Comparison of ENCODE assay signal across 22 cellular contexts in genomic region chr10:102519246-102519805, GRCh38.
"Had no signal": no experiment of that assay in that cellular context is flagged by ENCODE, and none has a peak within 500 bp of the region (broad histone marks: within the 10 kb centered on the region; RNA-seq: fewer than 3 reads in every experiment).

No MANE protein-coding gene starts in this region.

- H3K27me3 ChIP-seq: heart right ventricle, sigmoid colon, tibial nerve, upper lobe of right lung, vagina had no signal

- H3K9me3 ChIP-seq: heart right ventricle, left ventricle myocardium inferior, lower lobe of right lung, sigmoid colon, tibial nerve, upper lobe of right lung, vagina had no signal

- ATAC-seq: esophagus mucosa; heart right ventricle; lower lobe of right lung; stimulated activated effector memory CD8-positive, alpha-beta T cell treated with anti-CD3 and anti-CD28 coated beads, Interleukin-12 subunit alpha, Interleukin-12 subunit beta, amount 100 ng/mL, for 72 hours; stimulated activated naive CD8-positive, alpha-beta T cell treated with anti-CD3 and anti-CD28 coated beads, Interleukin-15, Interleukin-2, amounts not matched to agents 100 U/mL and 50 U/mL, for 24 hours; upper lobe of right lung had no signal

- H3K27ac ChIP-seq: heart right ventricle, left ventricle myocardium inferior, lower lobe of right lung, parathyroid adenoma, sigmoid colon, tibial nerve, upper lobe of right lung, vagina had no signal

- H3K9me3 Mint-ChIP-seq: central memory CD8-positive, alpha-beta T cell; naive B cell; nephron; stimulated activated effector memory CD8-positive, alpha-beta T cell treated with anti-CD3 and anti-CD28 coated beads, Interleukin-12 subunit alpha, Interleukin-12 subunit beta, amount 100 ng/mL, for 72 hours had no signal

- H3K4me1 ChIP-seq: lower lobe of right lung, parathyroid adenoma, upper lobe of right lung had no signal

- H3K27ac Mint-ChIP-seq: nephron; stimulated activated effector memory CD8-positive, alpha-beta T cell treated with anti-CD3 and anti-CD28 coated beads, Interleukin-12 subunit alpha, Interleukin-12 subunit beta, amount 100 ng/mL, for 72 hours had no signal

- H3K4me3 ChIP-seq: heart right ventricle, left ventricle myocardium inferior, lower lobe of right lung, sigmoid colon, tibial nerve, upper lobe of right lung, vagina had no signal

- H3K4me3 Mint-ChIP-seq: central memory CD8-positive, alpha-beta T cell; naive B cell; nephron; stimulated activated effector memory CD8-positive, alpha-beta T cell treated with anti-CD3 and anti-CD28 coated beads, Interleukin-12 subunit alpha, Interleukin-12 subunit beta, amount 100 ng/mL, for 72 hours had no signal

- DNase-seq: effector memory CD4-positive, alpha-beta T cell; foreskin melanocyte; heart right ventricle; islet precursor cell; left ventricle myocardium inferior; lower lobe of right lung; mesenchymal stem cell; naive B cell; occipital lobe; sigmoid colon; small intestine; stimulated activated CD4-positive, alpha-beta T cell treated with anti-CD3 and anti-CD28 coated beads, Interleukin-4, amount 100 ng/mL, for 1 hour; stimulated activated CD8-positive, alpha-beta memory T cell treated with anti-CD3 and anti-CD28 coated beads, Interleukin-4, amount 100 ng/mL, for 48 hours; stimulated activated naive CD8-positive, alpha-beta T cell treated with anti-CD3 and anti-CD28 coated beads, Interleukin-15, Interleukin-2, amounts not matched to agents 100 U/mL and 50 U/mL, for 24 hours; upper lobe of right lung had no signal

- H3K27me3 Mint-ChIP-seq: central memory CD8-positive, alpha-beta T cell; naive B cell had no signal
